Comparison of ENCODE assay signal across 1 cellular context in the genomic region with DNA sequence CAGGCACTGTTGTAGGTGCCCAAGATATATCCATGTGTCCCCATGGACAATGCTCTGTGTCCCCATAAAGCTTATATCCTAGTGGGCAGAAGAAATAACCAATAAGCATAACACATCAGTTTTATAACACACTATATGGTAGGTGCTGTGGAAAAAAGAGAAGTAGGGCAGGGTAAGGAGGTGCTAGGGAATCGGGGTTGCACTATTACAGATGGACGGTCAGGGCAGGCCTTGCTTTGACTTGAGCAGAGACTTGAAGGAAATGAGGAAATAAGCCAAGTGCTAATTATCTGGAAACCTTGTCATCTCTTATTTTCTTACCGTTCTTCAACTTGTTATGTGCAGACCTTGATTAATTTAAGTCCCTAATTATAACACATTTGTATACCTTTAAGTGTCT.
TF ChIP-seq lines count a peak whose summit lies in the region.

No MANE protein-coding gene starts in this region.

TF ChIP-seq in H1, 55 proteins besides CTCF, POLR2A, EP300 and RAD21 (continued from another document):
- TF ChIP-seq EZH2 (IDR thresholded peaks at IDR 0.05; ENCODE audit: low read depth, low read length, severe bottlenecking) (no peak), TAF7 (optimal IDR thresholded peaks at IDR 0.05; ENCODE audit: borderline replicate concordance, low read depth, low read length) (no peak), CEBPB (IDR thresholded peaks at IDR 0.05; ENCODE audit: low read depth, low read length) (no peak), JUN (IDR thresholded peaks at IDR 0.05; ENCODE audit: low read depth, low read length) (no peak), SP2 (IDR thresholded peaks at IDR 0.05; ENCODE audit: low read length) (no peak), CTBP2 (IDR thresholded peaks at IDR 0.05; ENCODE audit: borderline replicate concordance, insufficient read depth, insufficient read length, low read length) (no peak), FOSL1 (IDR thresholded peaks at IDR 0.05; ENCODE audit: insufficient read depth, low read depth, low read length) (no peak)
- TF ChIP-seq, protein P1, sequence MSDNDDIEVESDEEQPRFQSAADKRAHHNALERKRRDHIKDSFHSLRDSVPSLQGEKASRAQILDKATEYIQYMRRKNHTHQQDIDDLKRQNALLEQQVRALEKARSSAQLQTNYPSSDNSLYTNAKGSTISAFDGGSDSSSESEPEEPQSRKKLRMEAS (IDR thresholded peaks at IDR 0.05) = no peak
